In the genomic region with DNA sequence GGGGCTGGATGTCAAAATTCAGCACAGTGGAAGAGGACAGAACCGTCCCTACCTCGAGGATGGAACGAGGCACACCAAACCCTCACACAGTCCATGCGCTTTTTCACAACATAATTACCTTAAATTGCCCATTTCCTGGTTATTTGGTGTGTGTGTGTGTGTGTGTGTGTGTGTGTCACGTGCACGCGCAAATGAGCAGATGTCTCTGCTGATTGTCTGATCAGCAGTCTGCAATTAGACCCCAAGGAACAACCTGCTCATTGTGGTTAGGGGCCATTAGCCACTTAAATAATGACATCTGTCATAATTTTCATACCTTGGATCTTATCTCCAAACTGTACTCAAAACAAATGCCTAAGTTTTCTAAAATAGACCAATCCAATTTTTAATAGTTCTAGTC, we compare ENCODE assay signal across 29 cellular contexts. TPM values are rescaled to one million over a fixed set of nuclear protein-coding genes. Genes with fewer than 3 reads are reported as not detected.
DNase-seq lines count a peak whose midpoint lies in the region; ATAC-seq, FAIRE-seq and TF ChIP-seq lines count a peak whose summit lies in the region.
"Had no signal": no experiment of that assay in that cellular context is flagged by ENCODE, and none has a peak within 500 bp of the region (broad histone marks: within the 10 kb centered on the region; RNA-seq: fewer than 3 reads in every experiment).

No MANE protein-coding gene starts in this region.

- no peaks in the 10 kb centered on the region for H3K79me2 ChIP-seq in GM12878 (ENCODE audit: control insufficient read depth, insufficient read depth, low read length)

- whole genome bisulfite sequencing in GM12878 (ENCODE audit: insufficient coverage, insufficient replicate concordance, low lambda C conversion rate, missing lambda C conversion rate): 70% methylated on average over 7 of the region's 7 CpGs

- no TSS peak for BruUV-seq in GM12878 (replicated peaks; lab: Mats Ljungman, UMichigan)

- H3K36me3 ChIP-seq in GM12878 (ENCODE audit: control insufficient read depth in 2 of 2, insufficient read depth in 2 of 2, low read length in 1 of 2) (no peaks in the 10 kb centered on the region), brain microvascular endothelial cell (replicated peaks) (no peaks in the 10 kb centered on the region)
- H3K36me3 ChIP-seq: heart left ventricle had no signal

- no peak for TF ChIP-seq EP300 in GM12878 (IDR thresholded peaks at IDR 0.05; ENCODE audit: borderline replicate concordance in 1 of 2, control insufficient read depth in 1 of 2, low read depth in 2 of 2, low read length in 2 of 2)

- in situ Hi-C loops in GM12878 (cut with MboI) (no loop called here), brain microvascular endothelial cell (cut with HindIII; ENCODE audit: low pct_ligation_motif_present, low sequenced_read_pairs) (no loop called here)

- no peak for TF ChIP-seq POLR2A in GM12878 (IDR thresholded peaks at IDR 0.05; ENCODE audit: low read depth, low read length)

- no peaks in the 10 kb centered on the region; the same call in 1 of the 2 replicates for H3K4me1 ChIP-seq in GM12878 (ENCODE audit: control insufficient read depth, insufficient read depth, low read length)
- H3K4me1 ChIP-seq: testis had no signal

- RAD21 ChIA-PET in GM12878 (lab: Charles Lee; ENCODE audit: unreplicated experiment): interaction anchor here (0.8 kb wide), 1 partner anchor 11 kb away, joined by 3 read pairs; no protein-coding TSS in a partner anchor

- no peak for FAIRE-seq in GM12878 (lab: Jason Lieb, UNC)

- H3K27me3 ChIP-seq in GM12878 (replicated peaks in 1 of 2; ENCODE audit: control insufficient read depth in 2 of 2, insufficient read depth in 2 of 2, low read length in 1 of 2): no peaks in the 10 kb centered on the region; a peak in 1 of 4 replicates
- H3K27me3 ChIP-seq in brain microvascular endothelial cell (replicated peaks): peaks cover 2% of the 10 kb centered on the region
- H3K27me3 ChIP-seq: dorsolateral prefrontal cortex, testis had no signal

- SMC1A ChIA-PET in GM12878 (lab: Charles Lee; ENCODE audit: uncharacterized antibody, unreplicated experiment): no interaction called here

- no peak overlapping the region for H3K9ac ChIP-seq in GM12878 (ENCODE audit: control insufficient read depth, insufficient read depth, low read length)

- TF ChIP-seq RAD21 in GM12878 (IDR thresholded peaks at IDR 0.05; ENCODE audit: insufficient read depth, low read depth, low read length): no peak

- H3K4me2 ChIP-seq in GM12878 (ENCODE audit: control insufficient read depth, insufficient read depth): no peak overlapping the region

- no peak overlapping the region for H2AFZ ChIP-seq in GM12878 (ENCODE audit: control insufficient read depth, low read depth, low read length)

- no peak for TF ChIP-seq CTCF in GM12878 (IDR thresholded peaks at IDR 0.05 in 2 of 3, conservative IDR thresholded peaks at IDR 0.05 in 1 of 3; ENCODE audit: control insufficient read depth in 2 of 3, extremely low read depth in 1 of 3, insufficient read depth in 1 of 3, low read depth in 3 of 3, low read length in 3 of 3)
- TF ChIP-seq CTCF in brain microvascular endothelial cell (IDR thresholded peaks at IDR 0.05; ENCODE audit: low read depth, low read length, missing control alignments): no peak

- no peaks in the 10 kb centered on the region for H4K20me1 ChIP-seq in GM12878 (ENCODE audit: control insufficient read depth, insufficient read depth)

- CTCF ChIA-PET in GM12878 (lab: Yijun Ruan, JAX): interaction anchor here (2.6 to 5.0 kb wide), 2 partner anchors 13 to 63 kb away, joined by 26 to 33 read pairs; no protein-coding TSS in a partner anchor

- POLR2A ChIA-PET in GM12878 (lab: Charles Lee): no interaction called here

- H3K27ac ChIP-seq in GM12878 (ENCODE audit: control insufficient read depth, insufficient read depth) (no peak overlapping the region), brain microvascular endothelial cell (no peak overlapping the region)
- H3K27ac ChIP-seq: dorsolateral prefrontal cortex, heart left ventricle, testis had no signal

- DNase-seq in Jurkat, Clone E6-1 (ENCODE audit: low read depth, low spot score): peak; percentile 87
- DNase-seq in NCI-H146 (lab: John Stamatoyannopoulos, UW) (peak; percentile 94), NCI-H69 (lab: John Stamatoyannopoulos, UW) (peak; percentile 94), GM12878 (ENCODE audit: low read depth, low spot score) (no peak), brain microvascular endothelial cell (no peak), mucosa of gallbladder (ENCODE audit: low spot score) (no peak)
- DNase-seq: activated CD4-positive, alpha-beta T cell treated with anti-CD3 and anti-CD28 coated beads, Interleukin-2, amount 10 ng/mL, durations not matched to agents 24 days and 14 days; activated naive CD4-positive, alpha-beta T cell treated with anti-CD3 and anti-CD28 coated beads, Interleukin-2, amount 50 U/mL, for 16 hours; activated T-cell treated with anti-CD3 and anti-CD28 coated beads, Interleukin-2, amount 50 U/mL, for 72 hours; caudate nucleus; CD4-positive, alpha-beta T cell; dorsolateral prefrontal cortex; GF-D8; heart left ventricle; natural killer cell; NCI-H1092 treated with DMSO at 0.1 percent for 48 hours; retina; stimulated activated CD4-positive, alpha-beta T cell treated with anti-CD3 and anti-CD28 coated beads, Interleukin-2, amount 100 ng/mL, for 48 hours; stimulated activated naive CD4-positive, alpha-beta T cell; testis had no signal

- H3K4me3 ChIP-seq in Jurkat, Clone E6-1 (ENCODE audit: low read length): 0 out of 2 replicates have a peak overlapping the region, but pooled peaks have one; percentile 13
- no peak overlapping the region for H3K4me3 ChIP-seq in GM12878
- no peak overlapping the region for H3K4me3 ChIP-seq in brain microvascular endothelial cell (ENCODE audit: low read depth, low read length)
- H3K4me3 ChIP-seq: dorsolateral prefrontal cortex, heart left ventricle, testis had no signal

- ATAC-seq in GM12878: no peak
- no peak for ATAC-seq in HG02763 (IDR thresholded peaks at IDR 0.05; ENCODE audit: unreplicated experiment)
- ATAC-seq in GM18868 (IDR thresholded peaks at IDR 0.05; ENCODE audit: unreplicated experiment): no peak
- ATAC-seq: activated T-cell treated with anti-CD3 and anti-CD28 coated beads, Interleukin-2, amount 50 U/mL, for 72 hours; heart left ventricle; left lobe of liver; Panc1 had no signal

- H3K9me3 ChIP-seq in GM12878 (replicated peaks; ENCODE audit: control insufficient read depth, insufficient read depth, low read length): no peaks in the 10 kb centered on the region
- H3K9me3 ChIP-seq: heart left ventricle, testis had no signal

- intact Hi-C loops in GM12878 (cut with micrococcal nuclease; ENCODE audit: unreplicated experiment): no loop called here

RNA-seq across cellular contexts. Expression of a gene that starts 23.2 kb away (rescaled TPM):
- not detected for polyA plus RNA-seq in Jurkat, Clone E6-1 (2012; ENCODE audit: insufficient read depth, insufficient read length)
- not detected in 2 replicates for total RNA-seq in GM12878 (2013; cell fraction: nucleolus; rRNA removed)
- total RNA-seq in GM12878 (2014; rRNA removed) (not detected in 2 replicates), GM12878 (2014; rRNA removed; fragmentation: Illumina TruSeq; extraction: Trizol) (not detected in 2 replicates), GM12878 (2021) (not detected in 2 replicates), mucosa of gallbladder (0.40 TPM)
- not detected for polyA plus RNA-seq in GM12878 (2011; ENCODE audit: low read depth)
- polyA plus RNA-seq in GM12878 (2011; rRNA removed) (not detected in 2 replicates), GM12878 (2014; fragmentation: Illumina TruSeq; extraction: Trizol) (not detected in 2 replicates), GM12878 (2014; fragmentation: Nextera tagmentation; extraction: Ambion mirVana) (not detected), GM12878 (2014; rRNA removed) (not detected in 2 replicates), GM12878 (2016; fragmentation: Nextera tagmentation; extraction: Ambion mirVana) (not detected)
- polyA plus RNA-seq in GM12878 (2011; cell fraction: cytosol; rRNA removed): not detected in 2 replicates
- polyA plus RNA-seq in GM12878 (2011; cell fraction: nucleus; rRNA removed): not detected in 2 replicates
- polyA plus RNA-seq in GM12878 (2012): not detected in 2 replicates
- not detected in 2 replicates for polyA minus RNA-seq in GM12878 (2011; rRNA and poly(A)+ RNA removed)
- polyA minus RNA-seq in GM12878 (2011; cell fraction: cytosol; rRNA and poly(A)+ RNA removed): not detected in 2 replicates
- not detected in 2 replicates for polyA minus RNA-seq in GM12878 (2011; cell fraction: nucleus; rRNA and poly(A)+ RNA removed)
- total RNA-seq: activated CD4-positive, alpha-beta T cell treated with anti-CD3 and anti-CD28 coated beads, Interleukin-2, amount 10 ng/mL, durations not matched to agents 24 days and 14 days; activated T-cell treated with anti-CD3 and anti-CD28 coated beads, Interleukin-2, amount 50 U/mL, for 72 hours; CD4-positive, alpha-beta T cell; heart left ventricle; HT1080; left lobe of liver; LHCN-M2; mesenteric fat pad; natural killer cell; osteoblast; T-helper 1 cell treated with Interleukin-12 subunit alpha and Interleukin-12 subunit beta and Interleukin-4 antibody, amounts not matched to agents 30 ng/mL and 1 ng/mL, for 36 hours; testis had no signal
- polyA plus RNA-seq: heart left ventricle had no signal

RNA-seq across cellular contexts. Expression of a gene that starts 41.1 kb away (rescaled TPM):
- polyA plus RNA-seq in Jurkat, Clone E6-1 (2012; ENCODE audit: insufficient read depth, insufficient read length): not detected
- total RNA-seq in GM12878 (2013; cell fraction: nucleolus; rRNA removed): 4.2 and 5.3 TPM in 2 replicates
- 5.1 and 5.7 TPM in 2 replicates for total RNA-seq in GM12878 (2014; rRNA removed)
- total RNA-seq in GM12878 (2014; rRNA removed; fragmentation: Illumina TruSeq; extraction: Trizol): 5.8 and 6.0 TPM in 2 replicates
- 7.7 and 11.4 TPM in 2 replicates for total RNA-seq in GM12878 (2021)
- polyA plus RNA-seq in GM12878 (2011; ENCODE audit: low read depth): 3.3 TPM
- 2.4 and 2.8 TPM in 2 replicates for polyA plus RNA-seq in GM12878 (2011; rRNA removed)
- polyA plus RNA-seq in GM12878 (2011; cell fraction: cytosol; rRNA removed): 1.5 and 1.6 TPM in 2 replicates
- polyA plus RNA-seq in GM12878 (2011; cell fraction: nucleus; rRNA removed): 11.0 and 17.7 TPM in 2 replicates
- polyA plus RNA-seq in GM12878 (2012): 2.5 and 7.6 TPM in 2 replicates
- 5.6 and 7.3 TPM in 2 replicates for polyA plus RNA-seq in GM12878 (2014; fragmentation: Illumina TruSeq; extraction: Trizol)
- 1 to 10 TPM; 5.7 TPM for polyA plus RNA-seq in GM12878 (2014; fragmentation: Nextera tagmentation; extraction: Ambion mirVana)
- polyA plus RNA-seq in GM12878 (2014; rRNA removed): 3.9 and 5.5 TPM in 2 replicates
- polyA plus RNA-seq in GM12878 (2016; fragmentation: Nextera tagmentation; extraction: Ambion mirVana): 1 to 10 TPM; 3.5 to 3.9 TPM
- polyA minus RNA-seq in GM12878 (2011; rRNA and poly(A)+ RNA removed): 4.0 and 5.3 TPM in 2 replicates
- polyA minus RNA-seq in GM12878 (2011; cell fraction: cytosol; rRNA and poly(A)+ RNA removed): 1.1 and 1.4 TPM in 2 replicates
- polyA minus RNA-seq in GM12878 (2011; cell fraction: nucleus; rRNA and poly(A)+ RNA removed): 7.9 and 10.5 TPM in 2 replicates
- total RNA-seq in mucosa of gallbladder: 11.3 TPM
- total RNA-seq: activated CD4-positive, alpha-beta T cell treated with anti-CD3 and anti-CD28 coated beads, Interleukin-2, amount 10 ng/mL, durations not matched to agents 24 days and 14 days; activated T-cell treated with anti-CD3 and anti-CD28 coated beads, Interleukin-2, amount 50 U/mL, for 72 hours; CD4-positive, alpha-beta T cell; HT1080; LHCN-M2; osteoblast; T-helper 1 cell treated with Interleukin-12 subunit alpha and Interleukin-12 subunit beta and Interleukin-4 antibody, amounts not matched to agents 30 ng/mL and 1 ng/mL, for 36 hours had no signal

Comparison
In these comparisons a context has a peak if more than half of its experiments do, and no peak if none do; other contexts are left out.
1. DNase-seq: peak in Jurkat, Clone E6-1 (single experiment), NCI-H146 (single experiment) and NCI-H69 (single experiment); none in GM12878 (single experiment), brain microvascular endothelial cell (single experiment) and mucosa of gallbladder (single experiment).